11 cellular contexts compared by ENCODE assay signal in the genomic region with DNA sequence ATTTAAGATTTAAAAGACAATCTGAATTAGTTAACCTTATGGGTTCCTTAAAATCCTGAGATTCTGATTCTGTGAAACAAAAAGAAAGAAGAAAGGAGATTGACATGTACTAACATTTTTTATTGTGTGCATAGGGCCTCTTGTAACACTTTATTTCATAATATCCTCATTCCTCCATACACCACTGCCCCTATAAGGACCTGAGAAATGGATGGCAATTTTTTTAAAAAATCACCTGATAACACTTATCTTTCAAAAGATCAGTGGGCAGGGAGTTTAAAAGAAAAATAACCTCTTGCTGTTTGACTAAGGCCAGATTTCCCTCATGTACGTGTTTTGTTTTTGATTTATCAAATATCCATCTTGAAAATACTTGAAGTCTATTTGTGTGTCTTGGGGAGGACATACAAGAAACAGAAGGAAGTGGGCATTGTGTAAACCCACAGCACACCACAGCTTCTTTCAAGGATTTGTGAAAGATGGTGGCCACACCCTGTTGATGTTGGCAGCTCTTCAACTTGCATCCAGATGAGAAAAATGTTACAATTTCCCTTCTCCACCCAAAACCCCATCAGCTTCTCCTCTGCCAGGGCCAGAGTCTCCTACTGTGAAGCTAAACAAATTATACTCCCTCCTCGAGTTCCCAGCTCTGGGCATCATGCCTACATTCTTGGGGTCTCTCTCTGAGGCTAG. TPM values are rescaled to one million over a fixed set of nuclear protein-coding genes. Genes with fewer than 3 reads are reported as not detected.
DNase-seq lines count a peak whose midpoint lies in the region; ATAC-seq and TF ChIP-seq lines count a peak whose summit lies in the region.
"Had no signal": no experiment of that assay in that cellular context is flagged by ENCODE, and none has a peak within 500 bp of the region (broad histone marks: within the 10 kb centered on the region; RNA-seq: fewer than 3 reads in every experiment).

No MANE protein-coding gene starts in this region.

- H3K56ac ChIP-seq in mesendoderm (ENCODE audit: low read length) = no peak overlapping the region

- no peak overlapping the region for H2BK120ac ChIP-seq in mesendoderm (ENCODE audit: low read depth, low read length)

- no peak overlapping the region for H3K4ac ChIP-seq in mesendoderm (ENCODE audit: low read depth, low read length)

- no peak overlapping the region for H3K9ac ChIP-seq in mesendoderm (ENCODE audit: low read length)

- H3K4me1 ChIP-seq in right atrium auricular region = peaks cover 0 to 4% of the 10 kb centered on the region in 2 donors
- peaks cover 14% of the 10 kb centered on the region for H3K4me1 ChIP-seq in RWPE2 (ENCODE audit: insufficient read depth, poor library complexity, severe bottlenecking)
- H3K4me1 ChIP-seq in upper lobe of right lung = peaks cover 13% of the 10 kb centered on the region
- H3K4me1 ChIP-seq in mesendoderm (ENCODE audit: control insufficient read depth, low read depth, low read length) = no peaks in the 10 kb centered on the region
- H3K4me1 ChIP-seq: HAP-1 had no signal

- H4K5ac ChIP-seq in mesendoderm (ENCODE audit: low read length) = no peak overlapping the region

- H3K36me3 ChIP-seq in right atrium auricular region (no peaks in the 10 kb centered on the region), RWPE2 (ENCODE audit: low read depth) (no peaks in the 10 kb centered on the region), upper lobe of right lung (no peaks in the 10 kb centered on the region), mesendoderm (ENCODE audit: control insufficient read depth, insufficient read depth, low read length) (no peaks in the 10 kb centered on the region)
- H3K36me3 ChIP-seq: HAP-1 had no signal

- no peak overlapping the region for H3K23ac ChIP-seq in mesendoderm (ENCODE audit: low read length)

- no peak overlapping the region for H3K18ac ChIP-seq in mesendoderm (ENCODE audit: low read length)

- ATAC-seq in Right ventricle myocardium superior (ENCODE audit: poor library complexity) = peak; percentile 82
- ATAC-seq in RWPE2 (ENCODE audit: low read depth) = peak; percentile 87
- peak; percentile 91 for ATAC-seq in upper lobe of right lung
- no peak for ATAC-seq in HG03439 (IDR thresholded peaks at IDR 0.05; ENCODE audit: unreplicated experiment)

- no peak overlapping the region for H2BK15ac ChIP-seq in mesendoderm (replicated peaks; ENCODE audit: low read depth)

- H3K27ac ChIP-seq in right atrium auricular region = no peak overlapping the region
- H3K27ac ChIP-seq in RWPE2 (ENCODE audit: poor library complexity, severe bottlenecking) = peak overlapping the region; percentile 56
- H3K27ac ChIP-seq in upper lobe of right lung = no peak overlapping the region
- no peak overlapping the region for H3K27ac ChIP-seq in mesendoderm (ENCODE audit: low read depth, low read length)

- DNase-seq in Right ventricle myocardium superior (peak; percentile 71), right atrium auricular region (ENCODE audit: low spot score) (no peak), RWPE2 (ENCODE audit: low spot score) (no peak), fibroblast of the conjunctiva (ENCODE audit: low read depth) (peak; percentile 78), upper lobe of right lung (no peak), mesendoderm (no peak), SHP77 (lab: John Stamatoyannopoulos, UW) (no peak)
- DNase-seq: CD4-positive, CD25-positive, alpha-beta regulatory T cell; NCI-H774 had no signal

- no CpG with 5 or more reads among the region's 2 CpGs for WGBS in mesendoderm (ENCODE audit: extremely low coverage, insufficient coverage, low lambda C conversion rate)

- H2AK5ac ChIP-seq in mesendoderm (ENCODE audit: low read length) = no peak overlapping the region

- intact Hi-C loops in Right ventricle myocardium superior (cut with DNase I) = no loop called here
- intact Hi-C loops in upper lobe of right lung (cut with DNase I) = no loop called here

- H3K27me3 ChIP-seq in right atrium auricular region (no peaks in the 10 kb centered on the region), RWPE2 (ENCODE audit: insufficient read depth, poor library complexity, severe bottlenecking) (no peaks in the 10 kb centered on the region), upper lobe of right lung (no peaks in the 10 kb centered on the region), mesendoderm (ENCODE audit: insufficient read depth, low read length, poor library complexity) (no peaks in the 10 kb centered on the region)

- no peaks in the 10 kb centered on the region for H3K79me2 ChIP-seq in mesendoderm (ENCODE audit: control insufficient read depth, insufficient read depth, low read length)

- H3K4me3 ChIP-seq in right atrium auricular region = no peak overlapping the region
- H3K4me3 ChIP-seq in RWPE2 (ENCODE audit: severe bottlenecking) = no peak overlapping the region
- H3K4me3 ChIP-seq in upper lobe of right lung = no peak overlapping the region
- no peak overlapping the region for H3K4me3 ChIP-seq in mesendoderm (ENCODE audit: low read length)
- H3K4me3 ChIP-seq: HAP-1 had no signal

- no peaks in the 10 kb centered on the region for H3K79me1 ChIP-seq in mesendoderm (ENCODE audit: low read length)

- no peak overlapping the region for H2BK5ac ChIP-seq in mesendoderm (ENCODE audit: low read length)

- H3K9me3 ChIP-seq in right atrium auricular region = no peaks in the 10 kb centered on the region
- no peaks in the 10 kb centered on the region for H3K9me3 ChIP-seq in RWPE2 (ENCODE audit: severe bottlenecking)
- H3K9me3 ChIP-seq in upper lobe of right lung = no peaks in the 10 kb centered on the region
- H3K9me3 ChIP-seq: HAP-1 had no signal

- H4K8ac ChIP-seq in mesendoderm (ENCODE audit: low read depth, low read length) = no peak overlapping the region

- H3K4me2 ChIP-seq in mesendoderm (ENCODE audit: low read length) = no peak overlapping the region

- TF ChIP-seq CTCF in right atrium auricular region (IDR thresholded peaks at IDR 0.05) (no peak), RWPE2 (IDR thresholded peaks at IDR 0.05; ENCODE audit: poor library complexity, severe bottlenecking) (no peak), upper lobe of right lung (IDR thresholded peaks at IDR 0.05) (no peak)

RNA-seq across cellular contexts. Expression of gene MPEG1, which starts 35.0 kb away (rescaled TPM):
- total RNA-seq in Right ventricle myocardium superior = 13.8 TPM
- 10 to 100 TPM in 1 of 2 donors, 1 to 10 TPM in 1; 5.2 to 10.0 TPM for total RNA-seq in right atrium auricular region
- 34.1 TPM for total RNA-seq in upper lobe of right lung
- polyA plus RNA-seq in mesendoderm (2013, experiment 1 of 2) = not detected
- not detected for polyA plus RNA-seq in mesendoderm (2013, experiment 2 of 2)

Comparison
In these comparisons a context has a peak if more than half of its experiments do, and no peak if none do; other contexts are left out.
1. DNase-seq: peak in Right ventricle myocardium superior (single experiment) and fibroblast of the conjunctiva (single experiment); none in right atrium auricular region (single experiment), RWPE2 (single experiment), upper lobe of right lung (single experiment), mesendoderm (single experiment) and SHP77 (0 of 2).